In genomic region chr15:98647774-98648653, GRCh38 we compare ENCODE assay signal across 8 cellular contexts. TPM values are rescaled to one million over a fixed set of nuclear protein-coding genes. Genes with fewer than 3 reads are reported as not detected.
DNase-seq lines count a peak whose midpoint lies in the region.

IGF1R (plus strand) TSS chr15:98648539; CDS start chr15:98649582, 1,043 bp downstream.

- H3K9me3 ChIP-seq in GM23248 (ENCODE audit: low read depth): no peaks in the 10 kb centered on the region
- no peaks in the 10 kb centered on the region for H3K9me3 ChIP-seq in SJCRH30 (replicated peaks)
- no peaks in the 10 kb centered on the region for H3K9me3 ChIP-seq in neuron (ENCODE audit: low read length)

- H3K4me1 ChIP-seq in GM23248 (ENCODE audit: insufficient read depth) (peaks cover 13% of the 10 kb centered on the region), SJCRH30 (peaks cover 17% of the 10 kb centered on the region), neuron (ENCODE audit: insufficient read depth, low read length) (peaks cover 18% of the 10 kb centered on the region)

- no peaks in the 10 kb centered on the region for H3K9me2 ChIP-seq in GM23248 (ENCODE audit: insufficient read depth)

- H4K20me1 ChIP-seq in GM23248 (ENCODE audit: insufficient read depth): no peaks in the 10 kb centered on the region

- peaks cover 26% of the 10 kb centered on the region for H3F3A ChIP-seq in GM23248 (ENCODE audit: insufficient read depth)

- in situ Hi-C loops in GM23248 (cut with MboI): loop anchor here (10.0 kb wide), 2 partner anchors 133 to 203 kb away; no protein-coding TSS in a partner anchor

- peak within 1 kb of the TSS; percentile 99 for H3K4me2 ChIP-seq in GM23248 (ENCODE audit: unreplicated experiment)

- peaks cover 38% of the 10 kb centered on the region for H3K79me2 ChIP-seq in GM23248 (ENCODE audit: insufficient read depth)

- 0 to 2% methylated on average over 38 to 95 of the region's 106 CpGs for WGBS in GM23248 (ENCODE audit: low coverage in 1 of 2, low lambda C conversion rate in 2 of 2, missing lambda C conversion rate in 2 of 2), 2 experiments

- DNase-seq in DMS79 (lab: John Stamatoyannopoulos, UW): peak; percentile 7
- DNase-seq in GM23248: peak; percentile 95
- DNase-seq in LHCN-M2 (ENCODE audit: low read depth): peak; percentile 88
- peak; percentile 85 to 91 for DNase-seq in SJCRH30
- peak; percentile 73 for DNase-seq in activated gamma-delta T cell treated with anti-CD3 and anti-CD28 coated beads, Interleukin-2, amount 50 U/mL, for 16 hours (ENCODE audit: low read depth)
- peak; percentile 85 for DNase-seq in foreskin melanocyte
- peak; percentile 84 for DNase-seq in stromal cell of bone marrow (ENCODE audit: low read depth)

- H3K9ac ChIP-seq in GM23248: peak within 1 kb of the TSS; percentile 89

- H3K4me3 ChIP-seq in GM23248 (peak within 1 kb of the TSS; percentile 90), SJCRH30 (peak within 1 kb of the TSS; percentile 99), neuron (ENCODE audit: low read length) (peak within 1 kb of the TSS; percentile 95)

- H3K27ac ChIP-seq in GM23248 (peak within 1 kb of the TSS; percentile 86), SJCRH30 (peak within 1 kb of the TSS; percentile 99)

- no peaks in the 10 kb centered on the region for H3K36me3 ChIP-seq in GM23248 (ENCODE audit: low read depth)
- H3K36me3 ChIP-seq in SJCRH30: no peaks in the 10 kb centered on the region
- H3K36me3 ChIP-seq in neuron (ENCODE audit: insufficient read depth, low read length): no peaks in the 10 kb centered on the region

- peak within 1 kb of the TSS; percentile 94 for H2AFZ ChIP-seq in GM23248
- H2AFZ ChIP-seq in neuron (ENCODE audit: low read depth, low read length): peak within 1 kb of the TSS; percentile 49

- peaks cover 31% of the 10 kb centered on the region for H3K27me3 ChIP-seq in GM23248 (replicated peaks; ENCODE audit: insufficient read depth)
- no peaks in the 10 kb centered on the region for H3K27me3 ChIP-seq in SJCRH30
- H3K27me3 ChIP-seq in neuron (ENCODE audit: insufficient read depth, low read length): no peaks in the 10 kb centered on the region

RNA-seq across cellular contexts. Expression of gene IGF1R, which starts in this region (rescaled TPM):
- total RNA-seq in GM23248 (2014; rRNA removed; shearing (Covaris generic)): 23.6 and 48.6 TPM in 2 replicates
- 22.0 and 26.5 TPM in 2 replicates for polyA plus RNA-seq in GM23248 (2016; fragmentation: Nextera tagmentation; extraction: Ambion mirVana)
- total RNA-seq in LHCN-M2 (2014; rRNA removed): 8.5 and 8.8 TPM in 2 replicates
- polyA plus RNA-seq in LHCN-M2 (2012): 19.5 TPM
- 22.4 and 24.1 TPM in 2 replicates for total RNA-seq in SJCRH30 (2014; rRNA removed; shearing (Covaris generic))

Comparison
In these comparisons a context has a peak if more than half of its experiments do, and no peak if none do; other contexts are left out.
1. Peak in every context shown above with its lines: DNase-seq, H3K4me3 ChIP-seq and H3K27ac ChIP-seq.
2. DNase-seq: peak in every context shown above with its lines; median percentile 95 in GM23248; 88 in LHCN-M2; 88 in SJCRH30; 85 in foreskin melanocyte; 84 in stromal cell of bone marrow; 73 in activated gamma-delta T cell treated with anti-CD3 and anti-CD28 coated beads, Interleukin-2, amount 50 U/mL, for 16 hours; 7 in DMS79.